ENCODE assay signal across 8 cellular contexts in genomic region chr4:123599061-123599919, GRCh38.
DNase-seq lines count a peak whose midpoint lies in the region; ATAC-seq, FAIRE-seq and TF ChIP-seq lines count a peak whose summit lies in the region.

No MANE protein-coding gene starts in this region.

- CTCF ChIA-PET in activated CD8-positive, alpha-beta T cell treated with anti-CD3 and anti-CD28 coated beads for 36 hours (lab: Charles Lee), result interaction anchor here (1.1 to 1.5 kb wide), 2 partner anchors 12 to 35 kb away, joined by 3 to 4 read pairs; no protein-coding TSS in a partner anchor
- CTCF ChIA-PET in HepG2 (lab: Yijun Ruan, JAX; ENCODE audit: low intra/inter-chr PET ratio, low total read pairs), result interaction anchor here (1.6 kb wide), 1 partner anchor 35 kb away, joined by 4 read pairs; no protein-coding TSS in a partner anchor

- TF ChIP-seq EP300 in HepG2 (IDR thresholded peaks at IDR 0.05; ENCODE audit: low read depth in 2 of 2, low read length in 2 of 2) (peak; percentile 76 to 93; a peak in 3 of 4 replicates), HepG2 (CRISPR knock-in tag; IDR thresholded peaks at IDR 0.05; ENCODE audit: borderline replicate concordance) (peak; percentile 69; the same call in 1 of the 2 replicates)

- no peak overlapping the region for H2AFZ ChIP-seq in HepG2 (ENCODE audit: low read length)

- intact Hi-C loops in activated CD8-positive, alpha-beta T cell treated with anti-CD3 and anti-CD28 coated beads for 36 hours (cut with micrococcal nuclease), result no loop called here
- intact Hi-C loops in HepG2 (cut with micrococcal nuclease; ENCODE audit: unreplicated experiment), result loop anchor here (1.0 to 2.0 kb wide), 3 partner anchors 44 to 120 kb away; no protein-coding TSS in a partner anchor

- no peaks in the 10 kb centered on the region for H3K9me3 ChIP-seq in HepG2 (ENCODE audit: low read length)

- H3K9me3 Mint-ChIP-seq in activated CD8-positive, alpha-beta T cell treated with anti-CD3 and anti-CD28 coated beads for 36 hours, result peaks cover 5% of the 10 kb centered on the region

- H3K4me3 Mint-ChIP-seq in activated CD8-positive, alpha-beta T cell treated with anti-CD3 and anti-CD28 coated beads for 36 hours, result no peak overlapping the region

- no peaks in the 10 kb centered on the region for H3K27me3 ChIP-seq in HepG2 (ENCODE audit: control insufficient read depth in 1 of 2, insufficient read depth in 2 of 2, low read length in 2 of 2)

- peak overlapping the region; percentile 59 for H3K9ac ChIP-seq in HepG2 (ENCODE audit: insufficient read depth, low read depth, low read length)

- H4K20me1 ChIP-seq in HepG2 (ENCODE audit: insufficient read depth, low read length), result no peaks in the 10 kb centered on the region

- H3K36me3 Mint-ChIP-seq in activated CD8-positive, alpha-beta T cell treated with anti-CD3 and anti-CD28 coated beads for 36 hours (ENCODE audit: low read depth), result peaks cover 3% of the 10 kb centered on the region

- WGBS in HepG2 (ENCODE audit: low lambda C conversion rate), result 0% methylated on average over 3 of the region's 3 CpGs

- no peak for TF ChIP-seq POLR2A in HepG2 (IDR thresholded peaks at IDR 0.05; ENCODE audit: insufficient read depth in 1 of 2, low read depth in 2 of 2, low read length in 2 of 2)

- peak overlapping the region; percentile 78 for H3K27ac ChIP-seq in HepG2 (ENCODE audit: extremely low read length, insufficient read depth, low read length)

- no peak for TF ChIP-seq CTCF in activated CD8-positive, alpha-beta T cell treated with anti-CD3 and anti-CD28 coated beads for 36 hours (IDR thresholded peaks at IDR 0.05)
- no peak for TF ChIP-seq CTCF in HepG2 (CRISPR knock-in tag; IDR thresholded peaks at IDR 0.05)

- H3K79me2 ChIP-seq in HepG2 (ENCODE audit: insufficient read depth, low read length), result no peaks in the 10 kb centered on the region

- no peak for DNase-seq in activated CD8-positive, alpha-beta T cell treated with anti-CD3 and anti-CD28 coated beads for 36 hours
- DNase-seq in HepG2 (ENCODE audit: low spot score) (peak; percentile 95), anterior cingulate cortex (lab: John Stamatoyannopoulos, UW) (no peak), SHP77 (lab: John Stamatoyannopoulos, UW) (no peak), NCI-H1417 (lab: John Stamatoyannopoulos, UW) (no peak), amniotic stem cell (lab: John Stamatoyannopoulos, UW) (no peak)

- H3K4me3 ChIP-seq in HepG2 (replicated peaks in 1 of 3; ENCODE audit: insufficient read depth in 1 of 3, low read depth in 2 of 3, low read length in 3 of 3), result peak overlapping the region in 2 of 3 experiments; percentile 32 to 42; a peak in 3 of 6 replicates

- in situ Hi-C loops in HepG2 (cut with HindIII; ENCODE audit: extremely low pct_ligation_motif_present, low pct_unique_long_range_greater_than_20kb), result no loop called here

- peak overlapping the region; percentile 87 for H3K27ac Mint-ChIP-seq in activated CD8-positive, alpha-beta T cell treated with anti-CD3 and anti-CD28 coated beads for 36 hours

- no peak for TF ChIP-seq RAD21 in HepG2 (CRISPR knock-in tag; IDR thresholded peaks at IDR 0.05)

- BruUV-seq in HepG2 (replicated peaks; lab: Mats Ljungman, UMichigan), result TSS peak; percentile 98

- peaks cover 42% of the 10 kb centered on the region for H3K4me1 ChIP-seq in HepG2 (ENCODE audit: insufficient read depth, low read length)

- no peaks in the 10 kb centered on the region for H3K27me3 Mint-ChIP-seq in activated CD8-positive, alpha-beta T cell treated with anti-CD3 and anti-CD28 coated beads for 36 hours

- peaks cover 54% of the 10 kb centered on the region for H3K4me1 Mint-ChIP-seq in activated CD8-positive, alpha-beta T cell treated with anti-CD3 and anti-CD28 coated beads for 36 hours (ENCODE audit: low read depth)

- H3K4me2 ChIP-seq in HepG2 (ENCODE audit: low read depth, low read length), result peak overlapping the region; percentile 64

- FAIRE-seq in HepG2 (lab: Jason Lieb, UNC), result peak; percentile 93

- ATAC-seq in GM18861 (IDR thresholded peaks at IDR 0.05; ENCODE audit: unreplicated experiment) (peak; percentile 5), HG02885 (IDR thresholded peaks at IDR 0.05; ENCODE audit: poor library complexity, unreplicated experiment) (peak; percentile 5), HepG2 (peak; percentile 88)
- ATAC-seq in activated CD8-positive, alpha-beta T cell treated with anti-CD3 and anti-CD28 coated beads for 36 hours, result peak; percentile 15

- POLR2A ChIA-PET in activated CD8-positive, alpha-beta T cell treated with anti-CD3 and anti-CD28 coated beads for 36 hours (lab: Charles Lee), result no interaction called here
- POLR2A ChIA-PET in HepG2 (lab: Yijun Ruan, JAX), result interaction anchor here (0.9 to 1.3 kb wide), 6 partner anchors 44 to 203 kb away, joined by 3 to 11 read pairs (median 4); partner anchors contain the start of gene SPRY1

- no peaks in the 10 kb centered on the region for H3K36me3 ChIP-seq in HepG2 (replicated peaks in 1 of 2; ENCODE audit: control insufficient read depth in 1 of 2, insufficient read depth in 2 of 2, low read length in 2 of 2)

TF ChIP-seq in HepG2, 621 proteins besides CTCF, POLR2A, EP300 and RAD21 (continues in another document):
- TF ChIP-seq ZNF792 (CRISPR knock-in tag; IDR thresholded peaks at IDR 0.05) (no peak), KIAA2018 (CRISPR knock-in tag; IDR thresholded peaks at IDR 0.05; ENCODE audit: borderline replicate concordance) (no peak), HIVEP1 (CRISPR knock-in tag; IDR thresholded peaks at IDR 0.05) (no peak), NCOA1 (CRISPR knock-in tag; IDR thresholded peaks at IDR 0.05) (no peak), ZFP62 (CRISPR knock-in tag; IDR thresholded peaks at IDR 0.05) (no peak), MAFG (CRISPR knock-in tag; IDR thresholded peaks at IDR 0.05) (no peak), NFE2L1 (CRISPR knock-in tag; IDR thresholded peaks at IDR 0.05; ENCODE audit: borderline replicate concordance) (no peak), ATF2 (CRISPR knock-in tag; IDR thresholded peaks at IDR 0.05) (peak; percentile 57; the same call in 1 of the 2 replicates)

Comparison
In these comparisons a context has a peak if more than half of its experiments do, and no peak if none do; other contexts are left out.
1. ATAC-seq: peak in every context shown above with its lines; median percentile 88 in HepG2; 15 in activated CD8-positive, alpha-beta T cell treated with anti-CD3 and anti-CD28 coated beads for 36 hours; 5 in GM18861; 5 in HG02885.